ENCODE assay signal across 11 cellular contexts in genomic region chr7:115217373-115217772, GRCh38.
A peak's percentile ranks its signal among the peaks of the same experiment; 100 is the strongest.
DNase-seq lines count a peak whose midpoint lies in the region; ATAC-seq and TF ChIP-seq lines count a peak whose summit lies in the region.
"Had no signal": no experiment of that assay in that cellular context is flagged by ENCODE, and none has a peak within 500 bp of the region (broad histone marks: within the 10 kb centered on the region; RNA-seq: fewer than 3 reads in every experiment).

No MANE protein-coding gene starts in this region.

- H3K27me3 ChIP-seq in cardiac muscle cell (no peaks in the 10 kb centered on the region), right cardiac atrium (ENCODE audit: control insufficient read depth, insufficient read depth) (no peaks in the 10 kb centered on the region), tibial artery (no peaks in the 10 kb centered on the region)

- H3K4me1 ChIP-seq in cardiac muscle cell (ENCODE audit: low read depth) (peaks cover 7% of the 10 kb centered on the region), right cardiac atrium (ENCODE audit: control insufficient read depth, insufficient read depth, low read length) (no peaks in the 10 kb centered on the region), tibial artery (no peaks in the 10 kb centered on the region)

- intact Hi-C loops in right cardiac atrium (cut with DNase I) (loop anchor here in 3 of 4 donors (5.0 to 10.0 kb wide), 2 partner anchors 345 to 353 kb away; no protein-coding TSS in a partner anchor), tibial artery (cut with DNase I; ENCODE audit: low total_unique reads) (no loop called here)

- H3K9me3 ChIP-seq in cardiac muscle cell (ENCODE audit: low read depth) (no peaks in the 10 kb centered on the region), right cardiac atrium (ENCODE audit: control insufficient read depth, low read length) (no peaks in the 10 kb centered on the region), tibial artery (no peaks in the 10 kb centered on the region)

- no peaks in the 10 kb centered on the region for H3K36me3 ChIP-seq in cardiac muscle cell
- H3K36me3 ChIP-seq in tibial artery, result no peaks in the 10 kb centered on the region

- DNase-seq in cardiac muscle cell (ENCODE audit: low read depth in 1 of 2, low spot score in 1 of 2) (peak in 1 of 2 donors; percentile 33), right cardiac atrium (no peak), LHCN-M2 (ENCODE audit: low read depth) (peak; percentile 21), choroid plexus epithelial cell (ENCODE audit: low read depth) (peak; percentile 39), tibial artery (no peak), NCI-H2196 treated with DMSO at 0.1 percent for 48 hours (lab: John Stamatoyannopoulos, UW; ENCODE audit: unreplicated experiment) (no peak)
- no peak for DNase-seq in stimulated activated naive CD4-positive, alpha-beta T cell treated with Interleukin-2 at 50 U/mL for 16 hours (lab: John Stamatoyannopoulos, UW)
- DNase-seq: activated naive CD8-positive, alpha-beta T cell treated with anti-CD3 and anti-CD28 coated beads, Interleukin-2, amount 10 ng/mL, durations not matched to agents 7 days and 5 days; COR-L47; NCI-H774 had no signal

- no peak for ATAC-seq in right cardiac atrium
- no peak for ATAC-seq in HG02588 (IDR thresholded peaks at IDR 0.05; ENCODE audit: unreplicated experiment)

- WGBS in right cardiac atrium, result 39% methylated on average over 1 of the region's 1 CpG

- no peak overlapping the region for H3K27ac ChIP-seq in cardiac muscle cell
- no peak overlapping the region for H3K27ac ChIP-seq in right cardiac atrium (ENCODE audit: low read length)
- H3K27ac ChIP-seq in tibial artery, result no peak overlapping the region

- TF ChIP-seq CTCF in cardiac muscle cell (IDR thresholded peaks at IDR 0.05; ENCODE audit: low read depth, low read length) (peak; percentile 38), choroid plexus epithelial cell (conservative IDR thresholded peaks at IDR 0.05; ENCODE audit: low read depth, low read length) (peak; percentile 44), tibial artery (IDR thresholded peaks at IDR 0.05) (peak; percentile 19 to 24)

- H3K4me3 ChIP-seq in cardiac muscle cell, result no peak overlapping the region
- H3K4me3 ChIP-seq in right cardiac atrium (ENCODE audit: low read length), result no peak overlapping the region
- H3K4me3 ChIP-seq in choroid plexus epithelial cell (ENCODE audit: low read depth, low read length), result no peak overlapping the region
- H3K4me3 ChIP-seq in tibial artery, result no peak overlapping the region

Comparison
In these comparisons a context has a peak if more than half of its experiments do, and no peak if none do; other contexts are left out.
1. DNase-seq: peak in LHCN-M2 (single experiment) and choroid plexus epithelial cell (single experiment); none in right cardiac atrium (0 of 3), tibial artery (0 of 2), stimulated activated naive CD4-positive, alpha-beta T cell treated with Interleukin-2 at 50 U/mL for 16 hours (single experiment) and NCI-H2196 treated with DMSO at 0.1 percent for 48 hours (single experiment).
2. Peak in every context shown above with its lines, with median percentiles within 50 percentile points of each other: CTCF ChIP-seq.